In the genomic region with DNA sequence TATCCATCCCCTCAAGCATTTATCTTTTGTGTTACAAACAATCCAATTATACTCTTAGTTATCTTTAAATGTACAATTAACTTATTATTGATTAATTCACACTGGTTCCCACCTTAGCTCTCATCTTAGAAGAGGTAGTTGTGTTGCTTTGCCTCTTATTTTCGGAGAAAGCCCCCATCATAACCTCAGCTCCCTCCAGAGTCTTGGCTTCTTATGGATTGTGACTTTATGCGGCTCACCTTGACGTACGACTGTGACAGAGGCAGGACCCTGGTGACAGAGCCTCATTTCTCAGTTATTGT, we compare ENCODE assay signal across 12 cellular contexts.
DNase-seq lines count a peak whose midpoint lies in the region; ATAC-seq and TF ChIP-seq lines count a peak whose summit lies in the region.
"Had no signal": no experiment of that assay in that cellular context is flagged by ENCODE, and none has a peak within 500 bp of the region (broad histone marks: within the 10 kb centered on the region; RNA-seq: fewer than 3 reads in every experiment).

No MANE protein-coding gene starts in this region.

- no peaks in the 10 kb centered on the region for H3K27me3 Mint-ChIP-seq in activated T-cell treated with anti-CD3 and anti-CD28 coated beads, Interleukin-2, amount 50 U/mL, for 4 hours (ENCODE audit: low read depth)

- peak overlapping the region; percentile 62 for H3K4me3 Mint-ChIP-seq in activated T-cell treated with anti-CD3 and anti-CD28 coated beads, Interleukin-2, amount 50 U/mL, for 4 hours

- H2AFZ ChIP-seq in hepatocyte: no peak overlapping the region

- peaks cover 85% of the 10 kb centered on the region for H4K20me1 ChIP-seq in hepatocyte (ENCODE audit: insufficient read depth, poor library complexity, severe bottlenecking)

- H3K79me2 ChIP-seq in hepatocyte: peaks cover 98% of the 10 kb centered on the region

- no peak overlapping the region for H3K4me3 ChIP-seq in hepatocyte
- no peak overlapping the region for H3K4me3 ChIP-seq in stomach
- H3K4me3 ChIP-seq: dorsolateral prefrontal cortex had no signal

- no peak for TF ChIP-seq POLR2A in stomach (IDR thresholded peaks at IDR 0.05)

- H3K9me2 ChIP-seq in hepatocyte (replicated peaks; ENCODE audit: insufficient read depth): no peaks in the 10 kb centered on the region

- H3K36me3 Mint-ChIP-seq in activated T-cell treated with anti-CD3 and anti-CD28 coated beads, Interleukin-2, amount 50 U/mL, for 4 hours (ENCODE audit: insufficient read depth): peaks cover 4% of the 10 kb centered on the region

- no peak for TF ChIP-seq CTCF in VCaP (conservative IDR thresholded peaks at IDR 0.05)
- no peak for TF ChIP-seq CTCF in hepatocyte (IDR thresholded peaks at IDR 0.05; ENCODE audit: poor library complexity)
- TF ChIP-seq CTCF in stomach (IDR thresholded peaks at IDR 0.05): no peak

- H3K4me1 ChIP-seq in hepatocyte (ENCODE audit: insufficient read depth): peaks cover 43% of the 10 kb centered on the region
- peaks cover 47 to 87% (median 70%) of the 10 kb centered on the region in 4 donors for H3K4me1 ChIP-seq in stomach

- H3K9me3 ChIP-seq in hepatocyte (ENCODE audit: low read depth) (no peaks in the 10 kb centered on the region), stomach (no peaks in the 10 kb centered on the region)

- intact Hi-C loops in stomach (cut with DNase I; ENCODE audit: low total_unique reads): no loop called here

- H3K27me3 ChIP-seq in hepatocyte (no peaks in the 10 kb centered on the region), stomach (no peaks in the 10 kb centered on the region)
- H3K27me3 ChIP-seq: dorsolateral prefrontal cortex had no signal

- no peak for ATAC-seq in activated T-cell treated with anti-CD3 and anti-CD28 coated beads, Interleukin-2, amount 50 U/mL, for 4 hours

- H3K9me3 Mint-ChIP-seq in activated T-cell treated with anti-CD3 and anti-CD28 coated beads, Interleukin-2, amount 50 U/mL, for 4 hours: no peaks in the 10 kb centered on the region

- WGBS in hepatocyte (ENCODE audit: low lambda C conversion rate, missing lambda C conversion rate): 94% methylated on average over 4 of the region's 4 CpGs
- WGBS in stomach, 5 donors: 61 to 73% (median 63%) methylated on average over 4 of the region's 4 CpGs

- H3K36me3 ChIP-seq in hepatocyte (replicated peaks; ENCODE audit: insufficient read depth, low read depth) (no peaks in the 10 kb centered on the region), stomach (peaks cover 0 to 11% (median 8%) of the 10 kb centered on the region in 4 donors)

- peaks cover 89% of the 10 kb centered on the region for H3K4me1 Mint-ChIP-seq in activated T-cell treated with anti-CD3 and anti-CD28 coated beads, Interleukin-2, amount 50 U/mL, for 4 hours (ENCODE audit: low read depth)

- H3K4me2 ChIP-seq in hepatocyte: peak overlapping the region; percentile 14

- DNase-seq in activated T-cell treated with anti-CD3 and anti-CD28 coated beads, Interleukin-2, amount 50 U/mL, for 4 hours: no peak
- DNase-seq in activated T-cell treated with anti-CD3 and anti-CD28 coated beads, Interleukin-2, amount 50 U/mL, for 48 hours: no peak
- DNase-seq in hepatocyte (ENCODE audit: low spot score) (no peak), stomach (no peak), dedifferentiated amniotic fluid mesenchymal stem cell (ENCODE audit: extremely low spot score) (no peak), GM19238 (ENCODE audit: insufficient read length, low spot score) (no peak), SW480 (ENCODE audit: low spot score) (no peak)
- DNase-seq: dorsolateral prefrontal cortex, hippocampal formation, MM.1S, NCI-H510A treated with DMSO at 0.1 percent for 48 hours had no signal

- peak overlapping the region; percentile 60 for H3K27ac ChIP-seq in VCaP
- H3K27ac ChIP-seq in hepatocyte: peak overlapping the region; percentile 51
- H3K27ac ChIP-seq in stomach: peak overlapping the region; percentile 54 to 82 (median 64)

- no peak for TF ChIP-seq EP300 in stomach (IDR thresholded peaks at IDR 0.05)
